Comparison of ENCODE assay signal across 17 cellular contexts in genomic region chr19:34731964-34732363, GRCh38. TPM values are rescaled to one million over a fixed set of nuclear protein-coding genes. Genes with fewer than 3 reads are reported as not detected.
DNase-seq lines count a peak whose midpoint lies in the region; ATAC-seq and TF ChIP-seq lines count a peak whose summit lies in the region.
"Had no signal": no experiment of that assay in that cellular context is flagged by ENCODE, and none has a peak within 500 bp of the region (broad histone marks: within the 10 kb centered on the region; RNA-seq: fewer than 3 reads in every experiment).

No MANE protein-coding gene starts in this region.

- no peaks in the 10 kb centered on the region for H3K36me3 ChIP-seq in mammary epithelial cell (ENCODE audit: insufficient read depth, low read length)
- H3K36me3 ChIP-seq: HAP-1, SJCRH30 had no signal

- no peaks in the 10 kb centered on the region for H4K20me1 ChIP-seq in mammary epithelial cell (ENCODE audit: insufficient read depth, low read length)

- no peak overlapping the region for H3K27ac ChIP-seq in mammary epithelial cell (ENCODE audit: insufficient read depth, low read depth, low read length)
- H3K27ac ChIP-seq: KMS-11, RWPE1, SJCRH30 had no signal

- H3K9ac ChIP-seq in mammary epithelial cell (ENCODE audit: insufficient read depth, low read length), result no peak overlapping the region
- H3K9ac ChIP-seq: KMS-11 had no signal

- H3K4me3 ChIP-seq in mammary epithelial cell (replicated peaks in 1 of 3; ENCODE audit: insufficient read depth in 1 of 3, low read depth in 2 of 3, low read length in 3 of 3), result no peak overlapping the region
- H3K4me3 ChIP-seq: HAP-1, SJCRH30 had no signal

- H3K79me2 ChIP-seq in mammary epithelial cell (ENCODE audit: insufficient read depth, low read length), result peaks cover 3% of the 10 kb centered on the region

- intact Hi-C loops in MCF 10A (cut with micrococcal nuclease) (no loop called here), mammary epithelial cell (cut with micrococcal nuclease) (no loop called here)

- peak overlapping the region; percentile 2 for H3K4me3 Mint-ChIP-seq in MCF 10A (ENCODE audit: unreplicated experiment)
- H3K4me3 Mint-ChIP-seq in IgD-negative memory B cell, result peak overlapping the region in 3 of 4 donors; percentile 25 to 72 (median 30)
- peak overlapping the region in 3 of 5 donors; percentile 10 to 30 (median 18) for H3K4me3 Mint-ChIP-seq in immature natural killer cell
- peak overlapping the region; percentile 14 for H3K4me3 Mint-ChIP-seq in progenitor cell of endocrine pancreas (ENCODE audit: low read depth)
- H3K4me3 Mint-ChIP-seq in activated T-helper 17 cell treated with anti-CD3 and anti-CD28 coated beads, Interleukin-2, amount 50 U/mL, for 72 hours, result no peak overlapping the region

- dilution Hi-C loops in mammary epithelial cell (cut with HindIII; ENCODE audit: low sequenced_read_pairs), result no loop called here

- BruUV-seq in MCF 10A (replicated peaks; lab: Mats Ljungman, UMichigan) (no TSS peak), mammary epithelial cell (replicated peaks; lab: Mats Ljungman, UMichigan) (no TSS peak)

- peaks cover 11% of the 10 kb centered on the region for H3K9me3 Mint-ChIP-seq in MCF 10A (ENCODE audit: unreplicated experiment)
- H3K9me3 Mint-ChIP-seq in IgD-negative memory B cell, result peaks cover 0 to 5% (median 2%) of the 10 kb centered on the region in 3 donors
- H3K9me3 Mint-ChIP-seq in immature natural killer cell, result no peaks in the 10 kb centered on the region
- no peaks in the 10 kb centered on the region for H3K9me3 Mint-ChIP-seq in progenitor cell of endocrine pancreas (ENCODE audit: low read depth)
- H3K9me3 Mint-ChIP-seq in activated T-helper 17 cell treated with anti-CD3 and anti-CD28 coated beads, Interleukin-2, amount 50 U/mL, for 72 hours, result no peaks in the 10 kb centered on the region

- H3K27me3 Mint-ChIP-seq in MCF 10A (ENCODE audit: insufficient read depth, unreplicated experiment), result no peaks in the 10 kb centered on the region
- H3K27me3 Mint-ChIP-seq in IgD-negative memory B cell, result no peaks in the 10 kb centered on the region
- peaks cover 5 to 9% (median 9%) of the 10 kb centered on the region in 3 donors for H3K27me3 Mint-ChIP-seq in immature natural killer cell (ENCODE audit: low read depth in 3 of 3)
- no peaks in the 10 kb centered on the region for H3K27me3 Mint-ChIP-seq in progenitor cell of endocrine pancreas
- peaks cover 11% of the 10 kb centered on the region for H3K27me3 Mint-ChIP-seq in activated T-helper 17 cell treated with anti-CD3 and anti-CD28 coated beads, Interleukin-2, amount 50 U/mL, for 72 hours

- peaks cover 10% of the 10 kb centered on the region for H3K4me1 Mint-ChIP-seq in MCF 10A (ENCODE audit: insufficient read depth, unreplicated experiment)
- H3K4me1 Mint-ChIP-seq in IgD-negative memory B cell, result peaks cover 18 to 23% (median 21%) of the 10 kb centered on the region in 3 donors
- peaks cover 26 to 28% of the 10 kb centered on the region in 2 donors for H3K4me1 Mint-ChIP-seq in immature natural killer cell
- peaks cover 22% of the 10 kb centered on the region for H3K4me1 Mint-ChIP-seq in progenitor cell of endocrine pancreas (ENCODE audit: low read depth)
- H3K4me1 Mint-ChIP-seq in activated T-helper 17 cell treated with anti-CD3 and anti-CD28 coated beads, Interleukin-2, amount 50 U/mL, for 72 hours, result peaks cover 11% of the 10 kb centered on the region

- POLR2A ChIA-PET in MCF 10A (lab: Yijun Ruan, JAX), result no interaction called here

- in situ Hi-C loops in mammary epithelial cell (cut with MboI; ENCODE audit: low sequenced_read_pairs in 2 of 2), result no loop called here

- DNase-seq in MCF 10A (ENCODE audit: unreplicated experiment) (no peak), mammary epithelial cell (no peak), immature natural killer cell (no peak), progenitor cell of endocrine pancreas (ENCODE audit: low spot score, unreplicated experiment) (no peak), germinal center (ENCODE audit: low spot score) (no peak)
- DNase-seq: NCI-H1092, NCI-H146, NCI-H2081, NCI-H748 treated with DMSO at 0.1 percent for 48 hours, PC-3, SJCRH30 had no signal

- 66% methylated on average over 3 of the region's 7 CpGs for WGBS in mammary epithelial cell (ENCODE audit: low coverage, missing lambda C conversion rate)

- no peak for ATAC-seq in HG02884 (IDR thresholded peaks at IDR 0.05; ENCODE audit: unreplicated experiment)
- ATAC-seq in activated T-helper 17 cell treated with anti-CD3 and anti-CD28 coated beads, Interleukin-2, amount 50 U/mL, for 72 hours (replicated peaks), result no peak
- ATAC-seq: PC-3 had no signal

- CTCF ChIA-PET in MCF 10A (lab: Yijun Ruan, JAX), result interaction anchor here (1.6 kb wide), 1 partner anchor 20 kb away, joined by 7 read pairs; no protein-coding TSS in a partner anchor
- CTCF ChIA-PET in mammary epithelial cell (lab: Charles Lee; ENCODE audit: low non-redundant PET), result no interaction called here

- H3K27ac Mint-ChIP-seq in MCF 10A (ENCODE audit: low read depth, unreplicated experiment), result no peak overlapping the region
- no peak overlapping the region for H3K27ac Mint-ChIP-seq in IgD-negative memory B cell
- H3K27ac Mint-ChIP-seq in immature natural killer cell, result no peak overlapping the region
- H3K27ac Mint-ChIP-seq in progenitor cell of endocrine pancreas, result no peak overlapping the region
- no peak overlapping the region for H3K27ac Mint-ChIP-seq in activated T-helper 17 cell treated with anti-CD3 and anti-CD28 coated beads, Interleukin-2, amount 50 U/mL, for 72 hours

- TF ChIP-seq CTCF in MCF 10A (IDR thresholded peaks at IDR 0.05; ENCODE audit: unreplicated experiment) (no peak), mammary epithelial cell (conservative IDR thresholded peaks at IDR 0.05 in 1 of 2, IDR thresholded peaks at IDR 0.05 in 1 of 2; ENCODE audit: extremely low read depth in 1 of 2, insufficient read depth in 1 of 2, low read depth in 1 of 2, low read length in 2 of 2) (no peak), progenitor cell of endocrine pancreas (IDR thresholded peaks at IDR 0.05; ENCODE audit: unreplicated experiment) (no peak)

- no peaks in the 10 kb centered on the region for H3K27me3 ChIP-seq in mammary epithelial cell (ENCODE audit: insufficient read depth, low read length)
- H3K27me3 ChIP-seq: SJCRH30 had no signal

- peaks cover 8% of the 10 kb centered on the region for H3K36me3 Mint-ChIP-seq in MCF 10A (ENCODE audit: insufficient read depth, unreplicated experiment)
- peaks cover 4% of the 10 kb centered on the region for H3K36me3 Mint-ChIP-seq in IgD-negative memory B cell
- H3K36me3 Mint-ChIP-seq in immature natural killer cell, result peaks cover 6 to 11% (median 11%) of the 10 kb centered on the region in 3 donors
- peaks cover 5% of the 10 kb centered on the region for H3K36me3 Mint-ChIP-seq in progenitor cell of endocrine pancreas (ENCODE audit: insufficient read depth)
- H3K36me3 Mint-ChIP-seq in activated T-helper 17 cell treated with anti-CD3 and anti-CD28 coated beads, Interleukin-2, amount 50 U/mL, for 72 hours (ENCODE audit: low read depth), result peaks cover 11% of the 10 kb centered on the region

- peaks cover 17% of the 10 kb centered on the region for H3K4me1 ChIP-seq in mammary epithelial cell (ENCODE audit: insufficient read depth, low read length)
- H3K4me1 ChIP-seq: HAP-1, SJCRH30 had no signal

- H3K9me3 ChIP-seq in mammary epithelial cell (replicated peaks; ENCODE audit: insufficient read depth, low read length), result no peaks in the 10 kb centered on the region
- H3K9me3 ChIP-seq: HAP-1 had no signal

- no peak overlapping the region for H2AFZ ChIP-seq in mammary epithelial cell (ENCODE audit: low read depth, low read length)

- H3K4me2 ChIP-seq in mammary epithelial cell (ENCODE audit: insufficient read depth, low read depth, low read length), result no peak overlapping the region
- H3K4me2 ChIP-seq: KMS-11 had no signal

RNA-seq across cellular contexts. Expression of gene ZNF181, which starts 2.1 kb away (rescaled TPM):
- 8.1 and 9.0 TPM in 2 replicates for total RNA-seq in MCF 10A (2022)
- total RNA-seq in mammary epithelial cell, result 10 to 100 TPM in 1 of 2 donors, 1 to 10 TPM in 1; 5.4 to 16.8 TPM
- polyA plus RNA-seq in mammary epithelial cell, result 4.0 TPM
- not detected for polyA minus RNA-seq in mammary epithelial cell
- 28.3 TPM for polyA plus RNA-seq in IgD-negative memory B cell
- polyA plus RNA-seq in immature natural killer cell, result 10 to 100 TPM in 2 of 3 donors, 1 to 10 TPM in 1; 10.0 to 16.0 (median 10.1) TPM
- total RNA-seq in progenitor cell of endocrine pancreas, result 10.1 and 10.3 TPM in 2 replicates
- 1 to 10 TPM; 2.4 to 2.6 TPM for total RNA-seq in activated T-helper 17 cell treated with anti-CD3 and anti-CD28 coated beads, Interleukin-2, amount 50 U/mL, for 72 hours

RNA-seq across cellular contexts. Expression of gene ZNF599, which starts 41.1 kb away (rescaled TPM):
- total RNA-seq in MCF 10A (2022) (4.1 and 4.6 TPM in 2 replicates), mammary epithelial cell (1 to 10 TPM; 4.0 to 5.7 TPM), progenitor cell of endocrine pancreas (8.6 and 9.1 TPM in 2 replicates)
- polyA plus RNA-seq in mammary epithelial cell (3.6 TPM), IgD-negative memory B cell (4.4 TPM), immature natural killer cell (1 to 10 TPM; 4.0 to 8.9 (median 8.8) TPM)
- polyA minus RNA-seq in mammary epithelial cell, result not detected
- 1 to 10 TPM; 3.1 to 3.4 TPM for total RNA-seq in activated T-helper 17 cell treated with anti-CD3 and anti-CD28 coated beads, Interleukin-2, amount 50 U/mL, for 72 hours
- total RNA-seq: PC-3 had no signal

RNA-seq across cellular contexts. Expression of gene ZNF302, which starts 54.5 kb away (rescaled TPM):
- total RNA-seq in MCF 10A (2022), result 3.9 and 4.9 TPM in 2 replicates
- total RNA-seq in mammary epithelial cell, result 10 to 100 TPM; 12.1 to 13.8 TPM
- 4.7 TPM for polyA plus RNA-seq in mammary epithelial cell
- polyA minus RNA-seq in mammary epithelial cell, result 4.0 TPM
- 13.1 TPM for polyA plus RNA-seq in IgD-negative memory B cell
- 10 to 100 TPM in 2 of 3 donors, 1 to 10 TPM in 1; 8.8 to 14.5 (median 11.2) TPM for polyA plus RNA-seq in immature natural killer cell
- total RNA-seq in progenitor cell of endocrine pancreas, result 40.1 and 41.9 TPM in 2 replicates
- 10 to 100 TPM in 1 of 2 donors, 1 to 10 TPM in 1; 7.7 to 11.7 TPM for total RNA-seq in activated T-helper 17 cell treated with anti-CD3 and anti-CD28 coated beads, Interleukin-2, amount 50 U/mL, for 72 hours

RNA-seq across cellular contexts. Expression of gene SCGB2B2, which starts 55.0 kb away (rescaled TPM):
- total RNA-seq in MCF 10A (2022), result not detected in 2 replicates
- 1 to 10 TPM in 1 of 2 donors, under 1 TPM in 1; 0.17 to 1.2 TPM for total RNA-seq in mammary epithelial cell
- 0.03 TPM for polyA plus RNA-seq in mammary epithelial cell
- not detected for polyA minus RNA-seq in mammary epithelial cell
- not detected for polyA plus RNA-seq in IgD-negative memory B cell
- under 1 TPM in 1 of 3 donors, not detected in 2; 0.09 TPM for polyA plus RNA-seq in immature natural killer cell
- total RNA-seq in progenitor cell of endocrine pancreas, result 0.47 and 0.84 TPM in 2 replicates
- under 1 TPM; 0.35 to 0.71 TPM for total RNA-seq in activated T-helper 17 cell treated with anti-CD3 and anti-CD28 coated beads, Interleukin-2, amount 50 U/mL, for 72 hours
- total RNA-seq: PC-3, SJCRH30 had no signal
